Comparison of ENCODE assay signal across 1 cellular context in the genomic region with DNA sequence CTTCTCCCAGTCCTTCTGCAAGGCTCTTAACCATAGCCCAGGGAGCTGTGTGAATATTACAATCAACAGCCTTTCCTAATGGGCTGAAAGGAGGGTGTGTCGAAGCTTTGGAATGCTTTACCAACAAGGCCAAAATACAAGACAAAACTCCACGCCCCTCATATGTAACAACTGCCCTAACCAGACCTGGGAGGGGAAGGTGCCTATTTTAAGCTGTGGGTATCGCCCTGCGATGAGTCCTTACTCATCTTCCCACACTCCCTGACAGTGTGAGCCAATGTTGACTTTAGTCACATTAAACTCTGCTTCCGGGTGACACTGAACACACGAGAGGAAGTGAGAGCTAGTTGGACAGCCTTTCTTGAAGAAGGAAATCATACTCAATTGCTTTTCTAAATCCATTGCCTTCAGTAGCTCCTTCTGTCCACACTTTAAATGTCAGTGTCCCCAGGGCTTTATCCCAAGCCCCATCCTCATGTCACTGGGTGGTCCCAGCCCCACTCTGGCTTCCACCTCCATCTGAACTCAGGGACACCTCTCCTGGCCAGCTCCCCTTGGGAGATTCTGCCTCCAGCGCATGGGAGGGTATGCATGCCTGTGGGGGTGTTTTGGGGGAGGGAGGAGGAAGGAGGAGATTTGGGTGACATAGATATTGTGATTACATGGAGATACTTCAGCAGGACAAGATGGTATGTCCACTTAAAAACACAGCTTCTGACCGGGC.
TF ChIP-seq lines count a peak whose summit lies in the region.

No MANE protein-coding gene starts in this region.

TF ChIP-seq in HepG2, 621 proteins besides CTCF, POLR2A, EP300 and RAD21 (continued from another document and continues in another):
- no peak for TF ChIP-seq KDM6A (CRISPR knock-in tag; IDR thresholded peaks at IDR 0.05; ENCODE audit: low read depth)
- TF ChIP-seq ESRRA (CRISPR knock-in tag; IDR thresholded peaks at IDR 0.05; ENCODE audit: low read depth): no peak
- no peak for TF ChIP-seq JDP2 (CRISPR knock-in tag; IDR thresholded peaks at IDR 0.05; ENCODE audit: borderline replicate concordance)
- TF ChIP-seq PPARG (CRISPR knock-in tag; conservative IDR thresholded peaks at IDR 0.05): no peak
- no peak for TF ChIP-seq NFRKB (IDR thresholded peaks at IDR 0.05)
- peak; percentile 97 for TF ChIP-seq SIX4 (CRISPR knock-in tag; IDR thresholded peaks at IDR 0.05)
- TF ChIP-seq PHF20 (CRISPR knock-in tag; IDR thresholded peaks at IDR 0.05): no peak
- TF ChIP-seq, protein P1, sequence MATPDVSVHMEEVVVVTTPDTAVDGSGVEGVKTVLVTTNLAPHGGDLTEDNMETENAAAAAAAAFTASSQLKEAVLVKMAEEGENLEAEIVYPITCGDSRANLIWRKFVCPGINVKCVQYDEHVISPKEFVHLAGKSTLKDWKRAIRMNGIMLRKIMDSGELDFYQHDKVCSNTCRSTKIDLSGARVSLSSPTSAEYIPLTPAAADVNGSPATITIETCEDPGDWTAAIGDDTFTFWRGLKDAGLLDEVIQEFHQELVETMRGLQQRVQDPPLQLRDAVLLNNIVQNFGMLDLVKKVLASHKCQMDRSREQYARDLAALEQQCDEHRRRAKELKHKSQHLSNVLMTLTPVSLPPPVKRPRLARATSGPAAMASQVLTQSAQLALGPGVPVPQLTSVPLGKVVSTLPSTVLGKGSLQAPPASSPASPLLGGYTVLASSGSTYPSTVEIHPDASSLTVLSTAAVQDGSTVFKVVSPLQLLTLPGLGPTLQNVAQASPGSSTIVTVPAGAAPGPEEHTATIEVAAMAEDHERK (CRISPR knock-in tag; IDR thresholded peaks at IDR 0.05; ENCODE audit: low read depth): no peak
- no peak for TF ChIP-seq SATB2 (CRISPR knock-in tag; IDR thresholded peaks at IDR 0.05)
- TF ChIP-seq ZNF234 (CRISPR knock-in tag; conservative IDR thresholded peaks at IDR 0.05): no peak
- no peak for TF ChIP-seq STAT6 (CRISPR knock-in tag; IDR thresholded peaks at IDR 0.05; ENCODE audit: borderline replicate concordance)
- TF ChIP-seq, protein P2, sequence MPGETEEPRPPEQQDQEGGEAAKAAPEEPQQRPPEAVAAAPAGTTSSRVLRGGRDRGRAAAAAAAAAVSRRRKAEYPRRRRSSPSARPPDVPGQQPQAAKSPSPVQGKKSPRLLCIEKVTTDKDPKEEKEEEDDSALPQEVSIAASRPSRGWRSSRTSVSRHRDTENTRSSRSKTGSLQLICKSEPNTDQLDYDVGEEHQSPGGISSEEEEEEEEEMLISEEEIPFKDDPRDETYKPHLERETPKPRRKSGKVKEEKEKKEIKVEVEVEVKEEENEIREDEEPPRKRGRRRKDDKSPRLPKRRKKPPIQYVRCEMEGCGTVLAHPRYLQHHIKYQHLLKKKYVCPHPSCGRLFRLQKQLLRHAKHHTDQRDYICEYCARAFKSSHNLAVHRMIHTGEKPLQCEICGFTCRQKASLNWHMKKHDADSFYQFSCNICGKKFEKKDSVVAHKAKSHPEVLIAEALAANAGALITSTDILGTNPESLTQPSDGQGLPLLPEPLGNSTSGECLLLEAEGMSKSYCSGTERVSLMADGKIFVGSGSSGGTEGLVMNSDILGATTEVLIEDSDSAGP (CRISPR knock-in tag; IDR thresholded peaks at IDR 0.05; ENCODE audit: borderline replicate concordance): no peak
- TF ChIP-seq ZNF776 (CRISPR knock-in tag; IDR thresholded peaks at IDR 0.05): no peak
- TF ChIP-seq ZBTB34 (CRISPR knock-in tag; IDR thresholded peaks at IDR 0.05): no peak
- TF ChIP-seq ELF4 (CRISPR knock-in tag; IDR thresholded peaks at IDR 0.05; ENCODE audit: borderline replicate concordance): no peak
- TF ChIP-seq IRF2 (CRISPR knock-in tag; IDR thresholded peaks at IDR 0.05): 0 out of 2 replicates have a peak, but pooled peaks have one; percentile 27
- TF ChIP-seq, protein P3, sequence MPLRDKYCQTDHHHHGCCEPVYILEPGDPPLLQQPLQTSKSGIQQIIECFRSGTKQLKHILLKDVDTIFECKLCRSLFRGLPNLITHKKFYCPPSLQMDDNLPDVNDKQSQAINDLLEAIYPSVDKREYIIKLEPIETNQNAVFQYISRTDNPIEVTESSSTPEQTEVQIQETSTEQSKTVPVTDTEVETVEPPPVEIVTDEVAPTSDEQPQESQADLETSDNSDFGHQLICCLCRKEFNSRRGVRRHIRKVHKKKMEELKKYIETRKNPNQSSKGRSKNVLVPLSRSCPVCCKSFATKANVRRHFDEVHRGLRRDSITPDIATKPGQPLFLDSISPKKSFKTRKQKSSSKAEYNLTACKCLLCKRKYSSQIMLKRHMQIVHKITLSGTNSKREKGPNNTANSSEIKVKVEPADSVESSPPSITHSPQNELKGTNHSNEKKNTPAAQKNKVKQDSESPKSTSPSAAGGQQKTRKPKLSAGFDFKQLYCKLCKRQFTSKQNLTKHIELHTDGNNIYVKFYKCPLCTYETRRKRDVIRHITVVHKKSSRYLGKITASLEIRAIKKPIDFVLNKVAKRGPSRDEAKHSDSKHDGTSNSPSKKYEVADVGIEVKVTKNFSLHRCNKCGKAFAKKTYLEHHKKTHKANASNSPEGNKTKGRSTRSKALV (CRISPR knock-in tag; IDR thresholded peaks at IDR 0.05): no peak
- TF ChIP-seq ELF1 (CRISPR knock-in tag; IDR thresholded peaks at IDR 0.05): peak; percentile 58
- TF ChIP-seq, protein P4, sequence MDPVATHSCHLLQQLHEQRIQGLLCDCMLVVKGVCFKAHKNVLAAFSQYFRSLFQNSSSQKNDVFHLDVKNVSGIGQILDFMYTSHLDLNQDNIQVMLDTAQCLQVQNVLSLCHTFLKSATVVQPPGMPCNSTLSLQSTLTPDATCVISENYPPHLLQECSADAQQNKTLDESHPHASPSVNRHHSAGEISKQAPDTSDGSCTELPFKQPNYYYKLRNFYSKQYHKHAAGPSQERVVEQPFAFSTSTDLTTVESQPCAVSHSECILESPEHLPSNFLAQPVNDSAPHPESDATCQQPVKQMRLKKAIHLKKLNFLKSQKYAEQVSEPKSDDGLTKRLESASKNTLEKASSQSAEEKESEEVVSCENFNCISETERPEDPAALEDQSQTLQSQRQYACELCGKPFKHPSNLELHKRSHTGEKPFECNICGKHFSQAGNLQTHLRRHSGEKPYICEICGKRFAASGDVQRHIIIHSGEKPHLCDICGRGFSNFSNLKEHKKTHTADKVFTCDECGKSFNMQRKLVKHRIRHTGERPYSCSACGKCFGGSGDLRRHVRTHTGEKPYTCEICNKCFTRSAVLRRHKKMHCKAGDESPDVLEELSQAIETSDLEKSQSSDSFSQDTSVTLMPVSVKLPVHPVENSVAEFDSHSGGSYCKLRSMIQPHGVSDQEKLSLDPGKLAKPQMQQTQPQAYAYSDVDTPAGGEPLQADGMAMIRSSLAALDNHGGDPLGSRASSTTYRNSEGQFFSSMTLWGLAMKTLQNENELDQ (CRISPR knock-in tag; IDR thresholded peaks at IDR 0.05; ENCODE audit: borderline replicate concordance): no peak
- TF ChIP-seq MAF1 (CRISPR knock-in tag; IDR thresholded peaks at IDR 0.05; ENCODE audit: borderline replicate concordance): no peak
- TF ChIP-seq RELA (CRISPR knock-in tag; IDR thresholded peaks at IDR 0.05): no peak
- no peak for TF ChIP-seq THAP9 (CRISPR knock-in tag; IDR thresholded peaks at IDR 0.05; ENCODE audit: borderline replicate concordance)
- no peak for TF ChIP-seq AHR (CRISPR knock-in tag; IDR thresholded peaks at IDR 0.05)
- no peak for TF ChIP-seq ARHGAP35 (CRISPR knock-in tag; IDR thresholded peaks at IDR 0.05; ENCODE audit: borderline replicate concordance)
- TF ChIP-seq MTERF4 (CRISPR knock-in tag; IDR thresholded peaks at IDR 0.05): no peak
- no peak for TF ChIP-seq ZNF567 (CRISPR knock-in tag; IDR thresholded peaks at IDR 0.05; ENCODE audit: borderline replicate concordance)
- TF ChIP-seq, protein P5, sequence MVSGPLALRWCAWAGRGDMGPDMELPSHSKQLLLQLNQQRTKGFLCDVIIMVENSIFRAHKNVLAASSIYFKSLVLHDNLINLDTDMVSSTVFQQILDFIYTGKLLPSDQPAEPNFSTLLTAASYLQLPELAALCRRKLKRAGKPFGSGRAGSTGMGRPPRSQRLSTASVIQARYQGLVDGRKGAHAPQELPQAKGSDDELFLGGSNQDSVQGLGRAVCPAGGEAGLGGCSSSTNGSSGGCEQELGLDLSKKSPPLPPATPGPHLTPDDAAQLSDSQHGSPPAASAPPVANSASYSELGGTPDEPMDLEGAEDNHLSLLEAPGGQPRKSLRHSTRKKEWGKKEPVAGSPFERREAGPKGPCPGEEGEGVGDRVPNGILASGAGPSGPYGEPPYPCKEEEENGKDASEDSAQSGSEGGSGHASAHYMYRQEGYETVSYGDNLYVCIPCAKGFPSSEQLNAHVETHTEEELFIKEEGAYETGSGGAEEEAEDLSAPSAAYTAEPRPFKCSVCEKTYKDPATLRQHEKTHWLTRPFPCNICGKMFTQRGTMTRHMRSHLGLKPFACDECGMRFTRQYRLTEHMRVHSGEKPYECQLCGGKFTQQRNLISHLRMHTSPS (CRISPR knock-in tag; IDR thresholded peaks at IDR 0.05; ENCODE audit: low read depth): no peak
- TF ChIP-seq IKZF4 (CRISPR knock-in tag; IDR thresholded peaks at IDR 0.05; ENCODE audit: borderline replicate concordance, low read depth, not compliant biosample characterization): no peak
- no peak for TF ChIP-seq IRX3 (CRISPR knock-in tag; IDR thresholded peaks at IDR 0.05; ENCODE audit: borderline replicate concordance, low read depth)
- TF ChIP-seq GATAD2A (CRISPR knock-in tag; IDR thresholded peaks at IDR 0.05): no peak
